In the genomic region with DNA sequence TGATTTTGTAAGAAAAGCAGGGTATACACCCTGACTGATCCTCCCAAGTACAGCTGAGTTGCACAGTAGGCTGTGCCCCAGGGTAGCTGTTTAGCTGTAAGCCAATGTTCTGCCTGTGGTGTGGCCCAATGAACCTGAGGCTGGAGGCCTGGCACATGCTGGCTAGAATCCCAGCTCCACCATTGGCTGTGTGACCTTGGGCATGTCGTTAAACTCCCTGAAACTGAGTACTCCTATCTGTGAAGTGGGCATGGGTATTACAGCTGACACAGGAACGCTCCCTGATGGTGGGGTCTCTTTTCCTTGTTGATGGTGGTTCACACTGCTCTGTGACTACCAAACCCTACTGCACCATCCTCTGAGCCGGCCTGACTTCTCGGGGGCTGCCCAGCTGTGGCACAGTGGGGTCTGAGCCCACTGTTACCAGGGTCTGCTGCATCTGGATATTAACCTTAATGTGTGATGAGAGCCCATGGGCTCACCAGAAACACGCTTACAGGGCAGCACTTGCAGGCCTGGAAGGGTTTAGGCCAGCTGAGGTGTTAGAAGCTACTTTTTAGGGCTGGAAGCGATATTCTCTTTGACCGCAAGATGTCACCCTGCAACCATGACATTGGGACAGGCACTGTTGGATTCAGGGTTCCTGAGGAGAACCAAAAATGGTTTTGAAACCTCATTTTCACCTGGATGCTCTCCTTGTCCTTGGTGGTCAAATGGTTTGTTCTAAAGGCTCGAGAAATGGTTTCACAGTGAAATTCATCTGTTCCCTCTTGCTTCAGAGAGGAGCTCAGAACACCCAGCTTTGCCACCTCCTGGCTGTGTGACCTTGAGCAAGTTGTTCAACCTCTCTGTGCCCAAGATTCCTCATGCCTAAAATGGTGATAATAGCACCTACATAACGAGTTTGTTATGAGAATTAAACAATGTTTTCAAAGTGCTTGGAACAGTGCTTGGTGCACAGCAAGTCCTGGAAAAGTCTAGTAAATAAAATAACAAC, we compare ENCODE assay signal across 8 cellular contexts. TPM values are rescaled to one million over a fixed set of nuclear protein-coding genes. Genes with fewer than 3 reads are reported as not detected.
DNase-seq lines count a peak whose midpoint lies in the region; ATAC-seq and TF ChIP-seq lines count a peak whose summit lies in the region.

No MANE protein-coding gene starts in this region.

- H3K79me2 ChIP-seq in OCI-LY1 (ENCODE audit: insufficient read depth, low read length): no peaks in the 10 kb centered on the region

- no peak overlapping the region for H3K4me2 ChIP-seq in OCI-LY1 (ENCODE audit: low read length)

- H3K9me3 ChIP-seq in BE2C (no peaks in the 10 kb centered on the region), OCI-LY1 (ENCODE audit: low read length) (no peaks in the 10 kb centered on the region), neutrophil (no peaks in the 10 kb centered on the region)

- no peak overlapping the region for H3K9ac ChIP-seq in OCI-LY1 (ENCODE audit: low read length)

- H2AFZ ChIP-seq in OCI-LY1 (ENCODE audit: low read length): no peak overlapping the region

- H3K27ac Mint-ChIP-seq in activated T-helper 1 cell treated with anti-CD3 and anti-CD28 coated beads, Interleukin-12 subunit alpha, Interleukin-12 subunit beta, Interleukin-2, Interleukin-4 antibody, amounts not matched to agents 30 ng/mL and 10 ng/mL and 1 ng/mL, durations not matched to agents 14 hours and 24 hours and 36 hours: no peak overlapping the region

- H3K4me1 ChIP-seq in BE2C (no peaks in the 10 kb centered on the region), OCI-LY1 (ENCODE audit: insufficient read depth, low read length, severe bottlenecking) (no peaks in the 10 kb centered on the region), neutrophil (ENCODE audit: control insufficient read depth in 1 of 2, insufficient read depth in 1 of 2, low read depth in 1 of 2, low read length in 1 of 2) (peaks cover 2 to 3% of the 10 kb centered on the region in 2 experiments)

- H3K27ac ChIP-seq in OCI-LY1 (ENCODE audit: low read depth, low read length, poor library complexity, severe bottlenecking) (no peak overlapping the region), neutrophil (no peak overlapping the region)

- H3K27me3 ChIP-seq in BE2C: peaks cover 3% of the 10 kb centered on the region
- H3K27me3 ChIP-seq in OCI-LY1 (ENCODE audit: insufficient read depth, low read length): no peaks in the 10 kb centered on the region; the same call in 1 of the 2 replicates
- H3K27me3 ChIP-seq in neutrophil: no peaks in the 10 kb centered on the region

- H3K9me3 Mint-ChIP-seq in activated T-helper 1 cell treated with anti-CD3 and anti-CD28 coated beads, Interleukin-12 subunit alpha, Interleukin-12 subunit beta, Interleukin-2, Interleukin-4 antibody, amounts not matched to agents 30 ng/mL and 10 ng/mL and 1 ng/mL, durations not matched to agents 14 hours and 24 hours and 36 hours: no peaks in the 10 kb centered on the region

- TF ChIP-seq CTCF in BE2C (IDR thresholded peaks at IDR 0.05; ENCODE audit: low read depth, low read length) (peak; percentile 95), OCI-LY1 (IDR thresholded peaks at IDR 0.05; ENCODE audit: low read length) (peak; percentile 76), foreskin fibroblast (IDR thresholded peaks at IDR 0.05; ENCODE audit: low read depth, low read length) (peak; percentile 69), neutrophil (IDR thresholded peaks at IDR 0.05) (peak; percentile 77)

- no peaks in the 10 kb centered on the region for H3K9me2 ChIP-seq in OCI-LY1 (ENCODE audit: low read depth, low read length)

- intact Hi-C loops in activated T-helper 1 cell treated with anti-CD3 and anti-CD28 coated beads, Interleukin-12 subunit alpha, Interleukin-12 subunit beta, Interleukin-2, Interleukin-4 antibody, amounts not matched to agents 30 ng/mL and 10 ng/mL and 1 ng/mL, durations not matched to agents 14 hours and 24 hours and 36 hours (cut with micrococcal nuclease): loop anchor here (1.0 to 5.0 kb wide), 5 partner anchors 21 to 1277 kb away; no protein-coding TSS in a partner anchor

- no peaks in the 10 kb centered on the region for H3F3A ChIP-seq in OCI-LY1 (ENCODE audit: insufficient read depth, low read length)

- H4K20me1 ChIP-seq in OCI-LY1 (ENCODE audit: insufficient read depth, low read length): no peaks in the 10 kb centered on the region

- ATAC-seq in GM19463 (IDR thresholded peaks at IDR 0.05; ENCODE audit: unreplicated experiment): peak; percentile 56
- ATAC-seq in HG03196 (IDR thresholded peaks at IDR 0.05; ENCODE audit: unreplicated experiment): no peak

- H3K36me3 Mint-ChIP-seq in activated T-helper 1 cell treated with anti-CD3 and anti-CD28 coated beads, Interleukin-12 subunit alpha, Interleukin-12 subunit beta, Interleukin-2, Interleukin-4 antibody, amounts not matched to agents 30 ng/mL and 10 ng/mL and 1 ng/mL, durations not matched to agents 14 hours and 24 hours and 36 hours (ENCODE audit: low read depth): no peaks in the 10 kb centered on the region

- H3K36me3 ChIP-seq in BE2C (no peaks in the 10 kb centered on the region), OCI-LY1 (ENCODE audit: insufficient read depth, low read length) (no peaks in the 10 kb centered on the region), neutrophil (no peaks in the 10 kb centered on the region)

- H3K4me3 Mint-ChIP-seq in activated T-helper 1 cell treated with anti-CD3 and anti-CD28 coated beads, Interleukin-12 subunit alpha, Interleukin-12 subunit beta, Interleukin-2, Interleukin-4 antibody, amounts not matched to agents 30 ng/mL and 10 ng/mL and 1 ng/mL, durations not matched to agents 14 hours and 24 hours and 36 hours: no peak overlapping the region

- H3K4me1 Mint-ChIP-seq in activated T-helper 1 cell treated with anti-CD3 and anti-CD28 coated beads, Interleukin-12 subunit alpha, Interleukin-12 subunit beta, Interleukin-2, Interleukin-4 antibody, amounts not matched to agents 30 ng/mL and 10 ng/mL and 1 ng/mL, durations not matched to agents 14 hours and 24 hours and 36 hours (ENCODE audit: low read depth): peaks cover 2% of the 10 kb centered on the region

- H3K27me3 Mint-ChIP-seq in activated T-helper 1 cell treated with anti-CD3 and anti-CD28 coated beads, Interleukin-12 subunit alpha, Interleukin-12 subunit beta, Interleukin-2, Interleukin-4 antibody, amounts not matched to agents 30 ng/mL and 10 ng/mL and 1 ng/mL, durations not matched to agents 14 hours and 24 hours and 36 hours (ENCODE audit: insufficient read depth): peaks cover 16% of the 10 kb centered on the region

- DNase-seq in BE2C (peak; percentile 55), foreskin fibroblast (peak; percentile 41 to 77), NCI-H774 (lab: John Stamatoyannopoulos, UW) (no peak)
- peak; percentile 48 for DNase-seq in activated T-helper 1 cell treated with anti-CD3 and anti-CD28 coated beads, Interleukin-12 subunit alpha, Interleukin-12 subunit beta, Interleukin-2, Interleukin-4 antibody, amounts not matched to agents 30 ng/mL and 10 ng/mL and 1 ng/mL, durations not matched to agents 14 hours and 24 hours and 36 hours (ENCODE audit: low spot score)

- H3K4me3 ChIP-seq in BE2C (ENCODE audit: low read depth, low read length) (no peak overlapping the region), OCI-LY1 (ENCODE audit: low read depth, low read length, poor library complexity, severe bottlenecking) (no peak overlapping the region), foreskin fibroblast (ENCODE audit: low read depth in 1 of 2, low read length in 2 of 2) (no peak overlapping the region), neutrophil (ENCODE audit: low read depth in 1 of 2, low read length in 1 of 2) (no peak overlapping the region)

RNA-seq across cellular contexts. Expression of gene GADD45G, which starts 6.8 kb away (rescaled TPM):
- polyA plus RNA-seq in BE2C (2012; ENCODE audit: insufficient read depth, insufficient read length, low read depth): 86.0 TPM
- total RNA-seq in activated T-helper 1 cell treated with anti-CD3 and anti-CD28 coated beads, Interleukin-12 subunit alpha, Interleukin-12 subunit beta, Interleukin-2, Interleukin-4 antibody, amounts not matched to agents 30 ng/mL and 10 ng/mL and 1 ng/mL, durations not matched to agents 14 hours and 24 hours and 36 hours: 36.6 and 37.2 TPM in 2 replicates
